Comparison of ENCODE assay signal across 10 cellular contexts in genomic region chr19:1851581-1852293, GRCh38. TPM values are rescaled to one million over a fixed set of nuclear protein-coding genes. Genes with fewer than 3 reads are reported as not detected.
DNase-seq lines count a peak whose midpoint lies in the region; ATAC-seq, FAIRE-seq and TF ChIP-seq lines count a peak whose summit lies in the region.
"Had no signal": no experiment of that assay in that cellular context is flagged by ENCODE, and none has a peak within 500 bp of the region (broad histone marks: within the 10 kb centered on the region; RNA-seq: fewer than 3 reads in every experiment).

No MANE protein-coding gene starts in this region.

- no peak overlapping the region for H3K4me3 Mint-ChIP-seq in astrocyte (ENCODE audit: unreplicated experiment)
- peak overlapping the region in 1 of 2 donors; percentile 42 for H3K4me3 Mint-ChIP-seq in CD14-positive monocyte

- peak overlapping the region; percentile 46 for H3K4me3 ChIP-seq in DOHH2 (ENCODE audit: low read length)
- H3K4me3 ChIP-seq in astrocyte (ENCODE audit: insufficient read depth, low read depth, low read length), result no peak overlapping the region
- H3K4me3 ChIP-seq in vagina, result no peak overlapping the region

- H3K27me3 ChIP-seq in DOHH2 (ENCODE audit: control insufficient read depth, low read length), result no peaks in the 10 kb centered on the region
- no peaks in the 10 kb centered on the region for H3K27me3 ChIP-seq in astrocyte (ENCODE audit: insufficient read depth, low read length)
- H3K27me3 ChIP-seq in vagina, result no peaks in the 10 kb centered on the region

- TF ChIP-seq POLR2A in vagina (IDR thresholded peaks at IDR 0.05), result no peak

- no peak overlapping the region for H2AFZ ChIP-seq in astrocyte (ENCODE audit: low read depth, low read length)

- no peaks in the 10 kb centered on the region for H3K9me3 Mint-ChIP-seq in astrocyte (ENCODE audit: unreplicated experiment)
- no peaks in the 10 kb centered on the region for H3K9me3 Mint-ChIP-seq in CD14-positive monocyte

- H3K36me3 ChIP-seq in DOHH2 (ENCODE audit: control insufficient read depth, low read length) (peaks cover 22% of the 10 kb centered on the region), astrocyte (ENCODE audit: insufficient read depth, low read length) (no peaks in the 10 kb centered on the region), vagina (no peaks in the 10 kb centered on the region)

- H3K4me1 ChIP-seq in DOHH2 (ENCODE audit: control insufficient read depth, low read length), result peaks cover 69% of the 10 kb centered on the region
- H3K4me1 ChIP-seq in astrocyte (ENCODE audit: insufficient read depth, low read length), result peaks cover 27% of the 10 kb centered on the region
- peaks cover 63% of the 10 kb centered on the region for H3K4me1 ChIP-seq in vagina

- H3K4me1 Mint-ChIP-seq in astrocyte (ENCODE audit: low read depth, unreplicated experiment) (peaks cover 18% of the 10 kb centered on the region), CD14-positive monocyte (peaks cover 47% of the 10 kb centered on the region)

- TF ChIP-seq CTCF in DOHH2 (IDR thresholded peaks at IDR 0.05; ENCODE audit: low read depth, low read length, poor library complexity, severe bottlenecking) (peak; percentile 9), astrocyte (IDR thresholded peaks at IDR 0.05; ENCODE audit: insufficient read depth, low read depth, low read length) (no peak), vagina (IDR thresholded peaks at IDR 0.05) (no peak), CD14-positive monocyte (IDR thresholded peaks at IDR 0.05) (no peak)

- H3K9ac ChIP-seq in astrocyte (ENCODE audit: low read length), result no peak overlapping the region

- DNase-seq in T follicular helper cell (ENCODE audit: low read depth) (peak; percentile 70), astrocyte (ENCODE audit: low read depth) (no peak), NCI-H187 (lab: John Stamatoyannopoulos, UW) (no peak), vagina (ENCODE audit: extremely low spot score in 2 of 2) (no peak), CD14-positive monocyte (ENCODE audit: low spot score) (no peak), left lobe of liver (ENCODE audit: low spot score) (no peak)
- DNase-seq in stimulated activated CD4-positive, alpha-beta T cell treated with anti-CD3 and anti-CD28 coated beads, Interleukin-2, amount 100 ng/mL, for 24 hours, result peak; percentile 58 to 66
- DNase-seq: SHP77 treated with DMSO at 0.1 percent for 48 hours had no signal

- H3K9me2 ChIP-seq in DOHH2 (replicated peaks; ENCODE audit: control insufficient read depth, low read length), result no peaks in the 10 kb centered on the region

- H3K27ac ChIP-seq in DOHH2 (ENCODE audit: low read depth, low read length) (no peak overlapping the region), astrocyte (ENCODE audit: low read depth, low read length) (no peak overlapping the region), vagina (no peak overlapping the region)

- H3K27ac Mint-ChIP-seq in astrocyte (ENCODE audit: unreplicated experiment), result no peak overlapping the region
- H3K27ac Mint-ChIP-seq in CD14-positive monocyte, result peak overlapping the region in 1 of 7 donors; percentile 61

- intact Hi-C loops in vagina (cut with DNase I), result no loop called here
- intact Hi-C loops in CD14-positive monocyte (cut with micrococcal nuclease), result no loop called here

- H3F3A ChIP-seq in DOHH2 (ENCODE audit: control insufficient read depth, insufficient read depth), result peaks cover 13% of the 10 kb centered on the region; the same call in 1 of the 2 replicates

- FAIRE-seq in astrocyte (lab: Jason Lieb, UNC), result no peak

- H3K36me3 Mint-ChIP-seq in astrocyte (ENCODE audit: low read depth, unreplicated experiment), result no peaks in the 10 kb centered on the region
- H3K36me3 Mint-ChIP-seq in CD14-positive monocyte, result peaks cover 2 to 13% of the 10 kb centered on the region in 2 donors

- H4K20me1 ChIP-seq in DOHH2 (ENCODE audit: control insufficient read depth, insufficient read depth, low read depth, low read length) (peaks cover 22% of the 10 kb centered on the region; the same call in 1 of the 2 replicates), astrocyte (ENCODE audit: insufficient read depth, low read length) (peaks cover 77% of the 10 kb centered on the region)

- H3K27me3 Mint-ChIP-seq in astrocyte (ENCODE audit: low read depth, unreplicated experiment) (no peaks in the 10 kb centered on the region), CD14-positive monocyte (ENCODE audit: low read depth in 3 of 3) (peaks cover 2 to 9% (median 7%) of the 10 kb centered on the region in 3 donors)

- peaks cover 77% of the 10 kb centered on the region for H3K79me2 ChIP-seq in DOHH2 (ENCODE audit: control insufficient read depth, low read length)
- H3K79me2 ChIP-seq in astrocyte (ENCODE audit: insufficient read depth, low read length), result peaks cover 68% of the 10 kb centered on the region

- peak overlapping the region; percentile 75 for H3K4me2 ChIP-seq in DOHH2 (ENCODE audit: low read length)
- H3K4me2 ChIP-seq in astrocyte (ENCODE audit: low read length), result peak overlapping the region; percentile 15

- no peak for ATAC-seq in left lobe of liver
- ATAC-seq: esophagus mucosa had no signal

- H3K9me3 ChIP-seq in DOHH2 (ENCODE audit: control insufficient read depth, insufficient read depth, low read length) (no peaks in the 10 kb centered on the region), astrocyte (ENCODE audit: insufficient read depth, low read depth, low read length) (no peaks in the 10 kb centered on the region), vagina (no peaks in the 10 kb centered on the region)

RNA-seq across cellular contexts. Expression of gene REXO1, which starts 3.5 kb away (rescaled TPM):
- total RNA-seq in astrocyte (35.5 and 36.2 TPM in 2 replicates), vagina (19.9 TPM), left lobe of liver (19.3 TPM)
- 1 to 10 TPM; 2.8 to 3.0 TPM for polyA plus RNA-seq in CD14-positive monocyte

RNA-seq across cellular contexts. Expression of gene KLF16, which starts 11.6 kb away (rescaled TPM):
- total RNA-seq in astrocyte (52.4 and 58.1 TPM in 2 replicates), vagina (7.6 TPM), left lobe of liver (11.9 TPM)
- polyA plus RNA-seq in CD14-positive monocyte, result under 1 TPM; 0.51 to 0.67 TPM

RNA-seq across cellular contexts. Expression of gene ABHD17A, which starts 33.6 kb away (rescaled TPM):
- total RNA-seq in astrocyte (56.7 and 61.4 TPM in 2 replicates), vagina (83.0 TPM), left lobe of liver (29.4 TPM)
- polyA plus RNA-seq in CD14-positive monocyte, result 10 to 100 TPM; 69.8 to 79.0 TPM

RNA-seq across cellular contexts. Expression of gene ATP8B3, which starts 39.7 kb away (rescaled TPM):
- total RNA-seq in astrocyte (3.0 and 4.4 TPM in 2 replicates), vagina (3.2 TPM), left lobe of liver (1.4 TPM)
- 1 to 10 TPM; 1.6 to 1.8 TPM for polyA plus RNA-seq in CD14-positive monocyte

RNA-seq across cellular contexts. Expression of gene ADAT3, which starts 53.5 kb away (rescaled TPM):
- total RNA-seq in astrocyte (3.7 and 5.7 TPM in 2 replicates), vagina (5.2 TPM), left lobe of liver (4.5 TPM)
- polyA plus RNA-seq in CD14-positive monocyte, result 1 to 10 TPM; 2.7 to 3.2 TPM

Comparison
In these comparisons a context has a peak if more than half of its experiments do, and no peak if none do; other contexts are left out.
1. DNase-seq: peak in T follicular helper cell (single experiment) and stimulated activated CD4-positive, alpha-beta T cell treated with anti-CD3 and anti-CD28 coated beads, Interleukin-2, amount 100 ng/mL, for 24 hours (2 of 2); none in astrocyte (single experiment), NCI-H187 (0 of 2), vagina (0 of 2), CD14-positive monocyte (single experiment) and left lobe of liver (single experiment).